Comparison of ENCODE assay signal across 1 cellular context in genomic region chr17:44503080-44503842, GRCh38.
TF ChIP-seq lines count a peak whose summit lies in the region.

Gene GPATCH8 (minus strand): TSS chr17:44503406. CDS start chr17:44503370, 36 bp downstream.

TF ChIP-seq in K562, 482 proteins besides CTCF, POLR2A, EP300 and RAD21 (continued from another document and continues in another):
- TF ChIP-seq LARP7 (IDR thresholded peaks at IDR 0.05) (0 out of 2 replicates have a peak, but pooled peaks have one; percentile 45), ZNF316 (IDR thresholded peaks at IDR 0.05) (no peak), NUFIP1 (IDR thresholded peaks at IDR 0.05; ENCODE audit: partially characterized antibody) (no peak), PHB2 (IDR thresholded peaks at IDR 0.05; ENCODE audit: low read depth) (no peak), ZNF24 (IDR thresholded peaks at IDR 0.05) (peak; percentile 35; the same call in 1 of the 2 replicates), ZNF79 (CRISPR knock-in tag; IDR thresholded peaks at IDR 0.05; ENCODE audit: low read depth) (no peak), KLF13 (tag; IDR thresholded peaks at IDR 0.05; ENCODE audit: borderline replicate concordance, low read depth) (peak; percentile 33; the same call in 1 of the 2 replicates), ZNF695 (CRISPR knock-in tag; IDR thresholded peaks at IDR 0.05) (no peak), ZC3H11A (IDR thresholded peaks at IDR 0.05; ENCODE audit: low read depth, low read length) (no peak), TGIF2 (CRISPR knock-in tag; IDR thresholded peaks at IDR 0.05) (no peak), KDM1A (IDR thresholded peaks at IDR 0.05) (peak in 1 of 2 experiments; percentile 42; a peak in 1 of 4 replicates), ZNF76 (CRISPR knock-in tag; IDR thresholded peaks at IDR 0.05; ENCODE audit: borderline replicate concordance) (no peak), NFIX (CRISPR knock-in tag; IDR thresholded peaks at IDR 0.05; ENCODE audit: low read depth) (no peak), ZNF764 (CRISPR knock-in tag; IDR thresholded peaks at IDR 0.05; ENCODE audit: low read depth) (no peak), TAF15 (IDR thresholded peaks at IDR 0.05; ENCODE audit: low read depth, low read length) (no peak), BRF1 (IDR thresholded peaks at IDR 0.05; ENCODE audit: borderline replicate concordance, extremely low read depth, insufficient read length) (no peak), ZFX (CRISPR knock-in tag; IDR thresholded peaks at IDR 0.05) (peak; percentile 94), KDM2B (CRISPR knock-in tag; IDR thresholded peaks at IDR 0.05) (0 out of 2 replicates have a peak, but pooled peaks have one; percentile 49), TOE1 (IDR thresholded peaks at IDR 0.05; ENCODE audit: borderline replicate concordance) (no peak), TOE1 (CRISPR knock-in tag; IDR thresholded peaks at IDR 0.05; ENCODE audit: borderline replicate concordance, low read depth) (no peak), USF1 (CRISPR knock-in tag; IDR thresholded peaks at IDR 0.05) (0 out of 2 replicates have a peak, but pooled peaks have one; percentile 12), ZNF280A (IDR thresholded peaks at IDR 0.05; ENCODE audit: low read depth, partially characterized antibody) (no peak), SAP30 (IDR thresholded peaks at IDR 0.05; ENCODE audit: borderline replicate concordance, insufficient read depth, low read depth, low read length, poor library complexity, severe bottlenecking) (peak; percentile 6), STAT5B (CRISPR knock-in tag; IDR thresholded peaks at IDR 0.05) (no peak), CXXC5 (CRISPR knock-in tag; IDR thresholded peaks at IDR 0.05) (peak; percentile 87), HNRNPL (IDR thresholded peaks at IDR 0.05; ENCODE audit: low read depth, low read length) (no peak), FOXK2 (conservative IDR thresholded peaks at IDR 0.05 in 1 of 2, IDR thresholded peaks at IDR 0.05 in 1 of 2; ENCODE audit: low read depth in 2 of 2) (peak; percentile 71 to 90), TAF7 (tag; IDR thresholded peaks at IDR 0.05) (peak; percentile 74), TEAD2 (tag; IDR thresholded peaks at IDR 0.05) (0 out of 2 replicates have a peak, but pooled peaks have one; percentile 26), BACH1 (tag; IDR thresholded peaks at IDR 0.05) (no peak), ZBTB5 (IDR thresholded peaks at IDR 0.05) (no peak), OTX1 (CRISPR knock-in tag; IDR thresholded peaks at IDR 0.05) (0 out of 2 replicates have a peak, but pooled peaks have one; percentile 52)
- TF ChIP-seq, protein P1, sequence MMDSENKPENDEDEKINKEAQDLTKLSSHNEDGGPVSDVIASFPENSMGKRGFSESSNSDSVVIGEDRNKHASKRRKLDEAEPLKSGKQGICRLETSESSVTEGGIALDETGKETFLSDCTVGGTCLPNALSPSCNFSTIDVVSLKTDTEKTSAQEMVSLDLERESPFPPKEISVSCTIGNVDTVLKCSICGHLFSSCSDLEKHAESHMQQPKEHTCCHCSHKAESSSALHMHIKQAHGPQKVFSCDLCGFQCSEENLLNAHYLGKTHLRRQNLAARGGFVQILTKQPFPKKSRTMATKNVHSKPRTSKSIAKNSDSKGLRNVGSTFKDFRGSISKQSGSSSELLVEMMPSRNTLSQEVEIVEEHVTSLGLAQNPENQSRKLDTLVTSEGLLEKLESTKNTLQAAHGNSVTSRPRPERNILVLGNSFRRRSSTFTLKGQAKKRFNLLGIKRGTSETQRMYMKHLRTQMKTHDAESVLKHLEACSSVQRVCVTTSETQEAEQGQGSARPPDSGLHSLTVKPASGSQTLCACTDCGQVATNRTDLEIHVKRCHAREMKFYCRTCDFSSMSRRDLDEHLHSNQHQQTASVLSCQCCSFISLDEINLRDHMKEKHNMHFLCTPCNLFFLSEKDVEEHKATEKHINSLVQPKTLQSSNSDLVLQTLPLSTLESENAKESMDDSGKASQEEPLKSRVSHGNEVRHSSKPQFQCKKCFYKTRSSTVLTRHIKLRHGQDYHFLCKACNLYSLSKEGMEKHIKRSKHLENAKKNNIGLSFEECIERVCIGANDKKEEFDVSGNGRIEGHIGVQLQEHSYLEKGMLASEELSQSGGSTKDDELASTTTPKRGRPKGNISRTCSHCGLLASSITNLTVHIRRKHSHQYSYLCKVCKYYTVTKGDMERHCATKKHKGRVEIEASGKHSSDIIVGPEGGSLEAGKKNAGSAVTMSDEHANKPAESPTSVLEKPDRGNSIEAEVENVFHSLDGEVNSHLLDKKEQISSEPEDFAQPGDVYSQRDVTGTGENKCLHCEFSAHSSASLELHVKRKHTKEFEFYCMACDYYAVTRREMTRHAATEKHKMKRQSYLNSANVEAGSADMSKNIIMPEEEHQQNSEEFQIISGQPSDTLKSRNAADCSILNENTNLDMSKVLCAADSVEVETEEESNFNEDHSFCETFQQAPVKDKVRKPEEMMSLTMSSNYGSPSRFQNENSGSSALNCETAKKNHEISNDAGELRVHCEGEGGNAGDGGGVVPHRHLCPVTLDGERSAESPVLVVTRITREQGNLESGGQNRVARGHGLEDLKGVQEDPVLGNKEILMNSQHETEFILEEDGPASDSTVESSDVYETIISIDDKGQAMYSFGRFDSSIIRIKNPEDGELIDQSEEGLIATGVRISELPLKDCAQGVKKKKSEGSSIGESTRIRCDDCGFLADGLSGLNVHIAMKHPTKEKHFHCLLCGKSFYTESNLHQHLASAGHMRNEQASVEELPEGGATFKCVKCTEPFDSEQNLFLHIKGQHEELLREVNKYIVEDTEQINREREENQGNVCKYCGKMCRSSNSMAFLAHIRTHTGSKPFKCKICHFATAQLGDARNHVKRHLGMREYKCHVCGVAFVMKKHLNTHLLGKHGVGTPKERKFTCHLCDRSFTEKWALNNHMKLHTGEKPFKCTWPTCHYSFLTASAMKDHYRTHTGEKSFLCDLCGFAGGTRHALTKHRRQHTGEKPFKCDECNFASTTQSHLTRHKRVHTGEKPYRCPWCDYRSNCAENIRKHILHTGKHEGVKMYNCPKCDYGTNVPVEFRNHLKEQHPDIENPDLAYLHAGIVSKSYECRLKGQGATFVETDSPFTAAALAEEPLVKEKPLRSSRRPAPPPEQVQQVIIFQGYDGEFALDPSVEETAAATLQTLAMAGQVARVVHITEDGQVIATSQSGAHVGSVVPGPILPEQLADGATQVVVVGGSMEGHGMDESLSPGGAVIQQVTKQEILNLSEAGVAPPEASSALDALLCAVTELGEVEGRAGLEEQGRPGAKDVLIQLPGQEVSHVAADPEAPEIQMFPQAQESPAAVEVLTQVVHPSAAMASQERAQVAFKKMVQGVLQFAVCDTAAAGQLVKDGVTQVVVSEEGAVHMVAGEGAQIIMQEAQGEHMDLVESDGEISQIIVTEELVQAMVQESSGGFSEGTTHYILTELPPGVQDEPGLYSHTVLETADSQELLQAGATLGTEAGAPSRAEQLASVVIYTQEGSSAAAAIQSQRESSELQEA (IDR thresholded peaks at IDR 0.05; ENCODE audit: low read depth), result no peak
- TF ChIP-seq, protein P2, sequence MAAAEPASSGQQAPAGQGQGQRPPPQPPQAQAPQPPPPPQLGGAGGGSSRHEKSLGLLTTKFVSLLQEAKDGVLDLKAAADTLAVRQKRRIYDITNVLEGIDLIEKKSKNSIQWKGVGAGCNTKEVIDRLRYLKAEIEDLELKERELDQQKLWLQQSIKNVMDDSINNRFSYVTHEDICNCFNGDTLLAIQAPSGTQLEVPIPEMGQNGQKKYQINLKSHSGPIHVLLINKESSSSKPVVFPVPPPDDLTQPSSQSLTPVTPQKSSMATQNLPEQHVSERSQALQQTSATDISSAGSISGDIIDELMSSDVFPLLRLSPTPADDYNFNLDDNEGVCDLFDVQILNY (CRISPR knock-in tag; IDR thresholded peaks at IDR 0.05), result no peak
- TF ChIP-seq, protein P3, sequence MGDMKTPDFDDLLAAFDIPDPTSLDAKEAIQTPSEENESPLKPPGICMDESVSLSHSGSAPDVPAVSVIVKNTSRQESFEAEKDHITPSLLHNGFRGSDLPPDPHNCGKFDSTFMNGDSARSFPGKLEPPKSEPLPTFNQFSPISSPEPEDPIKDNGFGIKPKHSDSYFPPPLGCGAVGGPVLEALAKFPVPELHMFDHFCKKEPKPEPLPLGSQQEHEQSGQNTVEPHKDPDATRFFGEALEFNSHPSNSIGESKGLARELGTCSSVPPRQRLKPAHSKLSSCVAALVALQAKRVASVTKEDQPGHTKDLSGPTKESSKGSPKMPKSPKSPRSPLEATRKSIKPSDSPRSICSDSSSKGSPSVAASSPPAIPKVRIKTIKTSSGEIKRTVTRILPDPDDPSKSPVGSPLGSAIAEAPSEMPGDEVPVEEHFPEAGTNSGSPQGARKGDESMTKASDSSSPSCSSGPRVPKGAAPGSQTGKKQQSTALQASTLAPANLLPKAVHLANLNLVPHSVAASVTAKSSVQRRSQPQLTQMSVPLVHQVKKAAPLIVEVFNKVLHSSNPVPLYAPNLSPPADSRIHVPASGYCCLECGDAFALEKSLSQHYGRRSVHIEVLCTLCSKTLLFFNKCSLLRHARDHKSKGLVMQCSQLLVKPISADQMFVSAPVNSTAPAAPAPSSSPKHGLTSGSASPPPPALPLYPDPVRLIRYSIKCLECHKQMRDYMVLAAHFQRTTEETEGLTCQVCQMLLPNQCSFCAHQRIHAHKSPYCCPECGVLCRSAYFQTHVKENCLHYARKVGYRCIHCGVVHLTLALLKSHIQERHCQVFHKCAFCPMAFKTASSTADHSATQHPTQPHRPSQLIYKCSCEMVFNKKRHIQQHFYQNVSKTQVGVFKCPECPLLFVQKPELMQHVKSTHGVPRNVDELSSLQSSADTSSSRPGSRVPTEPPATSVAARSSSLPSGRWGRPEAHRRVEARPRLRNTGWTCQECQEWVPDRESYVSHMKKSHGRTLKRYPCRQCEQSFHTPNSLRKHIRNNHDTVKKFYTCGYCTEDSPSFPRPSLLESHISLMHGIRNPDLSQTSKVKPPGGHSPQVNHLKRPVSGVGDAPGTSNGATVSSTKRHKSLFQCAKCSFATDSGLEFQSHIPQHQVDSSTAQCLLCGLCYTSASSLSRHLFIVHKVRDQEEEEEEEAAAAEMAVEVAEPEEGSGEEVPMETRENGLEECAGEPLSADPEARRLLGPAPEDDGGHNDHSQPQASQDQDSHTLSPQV (IDR thresholded peaks at IDR 0.05), result peak; percentile 93
- TF ChIP-seq, protein P4, sequence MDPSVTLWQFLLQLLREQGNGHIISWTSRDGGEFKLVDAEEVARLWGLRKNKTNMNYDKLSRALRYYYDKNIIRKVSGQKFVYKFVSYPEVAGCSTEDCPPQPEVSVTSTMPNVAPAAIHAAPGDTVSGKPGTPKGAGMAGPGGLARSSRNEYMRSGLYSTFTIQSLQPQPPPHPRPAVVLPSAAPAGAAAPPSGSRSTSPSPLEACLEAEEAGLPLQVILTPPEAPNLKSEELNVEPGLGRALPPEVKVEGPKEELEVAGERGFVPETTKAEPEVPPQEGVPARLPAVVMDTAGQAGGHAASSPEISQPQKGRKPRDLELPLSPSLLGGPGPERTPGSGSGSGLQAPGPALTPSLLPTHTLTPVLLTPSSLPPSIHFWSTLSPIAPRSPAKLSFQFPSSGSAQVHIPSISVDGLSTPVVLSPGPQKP (CRISPR knock-in tag; IDR thresholded peaks at IDR 0.05), result no peak
